In genomic region chr4:88823058-88823919, GRCh38 we compare ENCODE assay signal across 1 cellular context.
A peak's percentile ranks its signal among the peaks of the same experiment; 100 is the strongest.
TF ChIP-seq lines count a peak whose summit lies in the region.

No MANE protein-coding gene starts in this region.

TF ChIP-seq in HepG2, 621 proteins besides CTCF, POLR2A, EP300 and RAD21 (continued from another document and continues in another):
- no peak for TF ChIP-seq ZNF646 (CRISPR knock-in tag; IDR thresholded peaks at IDR 0.05)
- no peak for TF ChIP-seq ZNF83 (CRISPR knock-in tag; IDR thresholded peaks at IDR 0.05; ENCODE audit: borderline replicate concordance)
- no peak for TF ChIP-seq ZNF850 (CRISPR knock-in tag; conservative IDR thresholded peaks at IDR 0.05)
- TF ChIP-seq ZNF451 (CRISPR knock-in tag; IDR thresholded peaks at IDR 0.05): no peak; the same call in 1 of the 2 replicates
- TF ChIP-seq MYC (CRISPR knock-in tag; IDR thresholded peaks at IDR 0.05; ENCODE audit: borderline replicate concordance): 0 out of 2 replicates have a peak, but pooled peaks have one; percentile 14
- TF ChIP-seq FOXO1 (CRISPR knock-in tag; IDR thresholded peaks at IDR 0.05): peak; percentile 68; the same call in 1 of the 2 replicates
- TF ChIP-seq ZNF331 (CRISPR knock-in tag; IDR thresholded peaks at IDR 0.05): 0 out of 2 replicates have a peak, but pooled peaks have one; percentile 39
- TF ChIP-seq SIN3B (IDR thresholded peaks at IDR 0.05; ENCODE audit: low read length): no peak
- no peak for TF ChIP-seq IRX3 (CRISPR knock-in tag; IDR thresholded peaks at IDR 0.05; ENCODE audit: borderline replicate concordance, low read depth)
- TF ChIP-seq HHEX (CRISPR knock-in tag; IDR thresholded peaks at IDR 0.05): no peak
- no peak for TF ChIP-seq SRF (IDR thresholded peaks at IDR 0.05; ENCODE audit: low read depth, low read length)
- TF ChIP-seq NONO (IDR thresholded peaks at IDR 0.05): no peak
- 0 out of 2 replicates have a peak, but pooled peaks have one; percentile 17 for TF ChIP-seq NONO (CRISPR knock-in tag; conservative IDR thresholded peaks at IDR 0.05)
- TF ChIP-seq ZFP37 (CRISPR knock-in tag; IDR thresholded peaks at IDR 0.05; ENCODE audit: borderline replicate concordance): no peak
- no peak for TF ChIP-seq ZNF446 (CRISPR knock-in tag; IDR thresholded peaks at IDR 0.05)
- no peak for TF ChIP-seq ZSCAN20 (CRISPR knock-in tag; IDR thresholded peaks at IDR 0.05; ENCODE audit: borderline replicate concordance)
- no peak for TF ChIP-seq ZNF780A (CRISPR knock-in tag; IDR thresholded peaks at IDR 0.05)
- peak; percentile 50; the same call in 1 of the 2 replicates for TF ChIP-seq ZNF605 (CRISPR knock-in tag; IDR thresholded peaks at IDR 0.05)
- 0 out of 2 replicates have a peak, but pooled peaks have one; percentile 4 for TF ChIP-seq STAG1 (CRISPR knock-in tag; IDR thresholded peaks at IDR 0.05)
- no peak for TF ChIP-seq ZNF207 (IDR thresholded peaks at IDR 0.05; ENCODE audit: borderline replicate concordance)
- TF ChIP-seq KMT2A (CRISPR knock-in tag; IDR thresholded peaks at IDR 0.05): no peak; the same call in 1 of the 2 replicates
- TF ChIP-seq ZNF431 (CRISPR knock-in tag; IDR thresholded peaks at IDR 0.05; ENCODE audit: borderline replicate concordance, low read depth): no peak; the same call in 1 of the 2 replicates
- no peak for TF ChIP-seq TRIM24 (CRISPR knock-in tag; IDR thresholded peaks at IDR 0.05)
- no peak for TF ChIP-seq ELF4 (CRISPR knock-in tag; IDR thresholded peaks at IDR 0.05; ENCODE audit: borderline replicate concordance)
- 0 out of 2 replicates have a peak, but pooled peaks have one; percentile 39 for TF ChIP-seq RFXAP (CRISPR knock-in tag; IDR thresholded peaks at IDR 0.05; ENCODE audit: borderline replicate concordance)
- no peak for TF ChIP-seq ZMAT5 (CRISPR knock-in tag; IDR thresholded peaks at IDR 0.05; ENCODE audit: borderline replicate concordance, low read depth)
- no peak for TF ChIP-seq NFE2 (CRISPR knock-in tag; IDR thresholded peaks at IDR 0.05)
- TF ChIP-seq SOX6 (IDR thresholded peaks at IDR 0.05): no peak
- TF ChIP-seq SOX6 (CRISPR knock-in tag; IDR thresholded peaks at IDR 0.05): peak; percentile 58
- TF ChIP-seq ZBTB14 (CRISPR knock-in tag; IDR thresholded peaks at IDR 0.05): no peak
- TF ChIP-seq SIX1 (CRISPR knock-in tag; IDR thresholded peaks at IDR 0.05; ENCODE audit: borderline replicate concordance): peak; percentile 20; the same call in 1 of the 2 replicates
- no peak for TF ChIP-seq ZNF773 (CRISPR knock-in tag; IDR thresholded peaks at IDR 0.05; ENCODE audit: borderline replicate concordance)
- no peak for TF ChIP-seq GATAD1 (CRISPR knock-in tag; IDR thresholded peaks at IDR 0.05)
- TF ChIP-seq ARID5B (CRISPR knock-in tag; IDR thresholded peaks at IDR 0.05): peak; percentile 60
- no peak for TF ChIP-seq ISL2 (CRISPR knock-in tag; IDR thresholded peaks at IDR 0.05)
- no peak for TF ChIP-seq CBFB (CRISPR knock-in tag; IDR thresholded peaks at IDR 0.05)
- TF ChIP-seq CERS6 (CRISPR knock-in tag; IDR thresholded peaks at IDR 0.05): no peak
- no peak for TF ChIP-seq ZNF713 (CRISPR knock-in tag; IDR thresholded peaks at IDR 0.05)
- 0 out of 2 replicates have a peak, but pooled peaks have one; percentile 21 for TF ChIP-seq BORCS8-MEF2B (CRISPR knock-in tag; IDR thresholded peaks at IDR 0.05)
- no peak for TF ChIP-seq ZFAT (CRISPR knock-in tag; conservative IDR thresholded peaks at IDR 0.05)
- no peak for TF ChIP-seq KDM3A (CRISPR knock-in tag; IDR thresholded peaks at IDR 0.05; ENCODE audit: low read depth)
- TF ChIP-seq MXD1 (CRISPR knock-in tag; IDR thresholded peaks at IDR 0.05): no peak
- no peak for TF ChIP-seq ZNF782 (CRISPR knock-in tag; IDR thresholded peaks at IDR 0.05; ENCODE audit: borderline replicate concordance)
- TF ChIP-seq SIN3A (IDR thresholded peaks at IDR 0.05; ENCODE audit: borderline replicate concordance, low read depth, low read length): peak; percentile 93; the same call in 1 of the 2 replicates
- no peak; the same call in 1 of the 2 replicates for TF ChIP-seq NCOR1 (IDR thresholded peaks at IDR 0.05; ENCODE audit: borderline replicate concordance, low read length)
- TF ChIP-seq HNRNPK (IDR thresholded peaks at IDR 0.05; ENCODE audit: low read depth, low read length, poor library complexity, severe bottlenecking): no peak
- TF ChIP-seq ZFX (CRISPR knock-in tag; IDR thresholded peaks at IDR 0.05; ENCODE audit: low read depth): no peak
- TF ChIP-seq ZNF10 (CRISPR knock-in tag; IDR thresholded peaks at IDR 0.05; ENCODE audit: borderline replicate concordance, low read depth): no peak
- no peak for TF ChIP-seq MLXIP (CRISPR knock-in tag; IDR thresholded peaks at IDR 0.05; ENCODE audit: borderline replicate concordance)
- TF ChIP-seq IRF9 (CRISPR knock-in tag; IDR thresholded peaks at IDR 0.05; ENCODE audit: borderline replicate concordance): no peak
